1 cellular context compared by ENCODE assay signal in the genomic region with DNA sequence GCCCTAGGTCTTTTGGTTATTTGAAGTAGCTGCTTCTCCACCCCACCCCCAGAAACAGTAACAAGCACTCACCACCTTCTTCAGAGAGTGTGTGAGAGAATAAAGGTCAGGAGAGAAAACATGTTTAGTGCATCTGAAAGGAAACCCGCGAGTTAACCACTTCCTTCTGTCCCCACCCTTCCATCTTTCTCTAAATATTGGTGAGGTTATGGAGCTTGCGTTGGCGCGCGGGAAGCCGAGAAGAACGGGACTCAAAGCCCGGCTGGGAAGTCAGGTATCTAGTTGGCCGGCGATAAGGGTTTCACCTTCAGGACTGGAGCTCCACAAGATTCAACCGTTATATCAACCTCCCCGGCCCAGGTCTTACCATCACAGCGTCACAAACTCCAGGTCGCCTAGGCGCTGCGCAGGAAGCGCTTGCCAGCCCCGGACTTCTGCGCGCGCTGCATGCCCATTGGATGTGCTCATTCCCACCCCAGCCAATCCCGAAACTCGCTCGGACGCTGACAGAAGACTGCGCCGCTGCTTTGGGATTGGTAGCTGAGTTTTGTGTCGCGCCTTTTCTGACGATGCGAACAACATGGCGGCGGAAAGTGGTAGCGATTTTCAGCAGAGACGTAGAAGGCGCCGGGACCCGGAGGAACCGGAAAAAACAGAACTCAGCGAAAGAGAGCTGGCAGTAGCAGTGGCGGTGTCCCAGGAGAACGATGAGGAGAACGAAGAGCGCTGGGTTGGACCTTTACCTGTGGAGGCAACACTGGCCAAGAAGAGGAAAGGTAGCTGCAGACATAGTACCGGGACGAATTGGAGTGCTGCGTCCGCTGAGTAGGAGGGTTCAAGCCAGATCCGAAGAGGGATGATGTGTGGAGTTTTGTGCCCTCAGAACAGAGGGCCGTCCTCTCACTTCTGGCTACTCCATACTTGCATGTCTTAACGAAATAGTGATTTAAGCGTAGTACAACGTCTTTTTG.
TF ChIP-seq lines count a peak whose summit lies in the region.

A gene with protein sequence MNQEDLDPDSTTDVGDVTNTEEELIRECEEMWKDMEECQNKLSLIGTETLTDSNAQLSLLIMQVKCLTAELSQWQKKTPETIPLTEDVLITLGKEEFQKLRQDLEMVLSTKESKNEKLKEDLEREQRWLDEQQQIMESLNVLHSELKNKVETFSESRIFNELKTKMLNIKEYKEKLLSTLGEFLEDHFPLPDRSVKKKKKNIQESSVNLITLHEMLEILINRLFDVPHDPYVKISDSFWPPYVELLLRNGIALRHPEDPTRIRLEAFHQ (minus strand): TSS at position 438 of the 971 bp plus-strand sequence. CDS start 8,261 bp downstream, outside the sequence.
A gene (plus strand): TSS at position 566 of the 971 bp plus-strand sequence. CDS start 15 bp downstream, at position 581.

TF ChIP-seq in liver, 16 proteins besides CTCF, POLR2A, EP300 and RAD21 (continued from another document):
- no peak for TF ChIP-seq FOXA2 (IDR thresholded peaks at IDR 0.05)
- TF ChIP-seq TAF1 (conservative IDR thresholded peaks at IDR 0.05): peak; percentile 83
- peak in 1 of 2 donors; percentile 34 for TF ChIP-seq JUND (IDR thresholded peaks at IDR 0.05)
TF ChIP-seq in liver: peak in this region for 11.
